22 cellular contexts compared by ENCODE assay signal in genomic region chr1:107530543-107530942, GRCh38.
A peak's percentile ranks its signal among the peaks of the same experiment; 100 is the strongest.
DNase-seq lines count a peak whose midpoint lies in the region; ATAC-seq and TF ChIP-seq lines count a peak whose summit lies in the region.
"Had no signal": no experiment of that assay in that cellular context is flagged by ENCODE, and none has a peak within 500 bp of the region (broad histone marks: within the 10 kb centered on the region; RNA-seq: fewer than 3 reads in every experiment).

No MANE protein-coding gene starts in this region.

- no peaks in the 10 kb centered on the region for H3K27me3 ChIP-seq in esophagus (ENCODE audit: control insufficient read depth in 1 of 2, insufficient read depth in 2 of 2, low read length in 2 of 2)
- H3K27me3 ChIP-seq in transverse colon: no peaks in the 10 kb centered on the region
- H3K27me3 ChIP-seq in gastrocnemius medialis: no peaks in the 10 kb centered on the region
- H3K27me3 ChIP-seq: testis had no signal

- TF ChIP-seq POLR2A in transverse colon (IDR thresholded peaks at IDR 0.05) (no peak), gastrocnemius medialis (IDR thresholded peaks at IDR 0.05) (no peak)

- in situ Hi-C loops in transverse colon (cut with MboI; ENCODE audit: low pct_ligation_motif_present in 1 of 4, low pct_unique_long_range_greater_than_20kb in 1 of 4, low sequenced_read_pairs in 3 of 4): loop anchor here in 2 of 4 donors (10.0 to 25.0 kb wide), 2 partner anchors 207 to 214 kb away; no protein-coding TSS in a partner anchor
- in situ Hi-C loops in gastrocnemius medialis (cut with MboI; ENCODE audit: low sequenced_read_pairs in 4 of 4): loop anchor here in 2 of 4 donors (25.0 kb wide), 1 partner anchor 243 kb away; no protein-coding TSS in a partner anchor

- H3K9me3 ChIP-seq in esophagus (ENCODE audit: control insufficient read depth in 2 of 2, insufficient read depth in 1 of 2, low read depth in 1 of 2, low read length in 1 of 2): no peaks in the 10 kb centered on the region
- no peaks in the 10 kb centered on the region for H3K9me3 ChIP-seq in transverse colon
- no peaks in the 10 kb centered on the region for H3K9me3 ChIP-seq in gastrocnemius medialis
- H3K9me3 ChIP-seq: psoas muscle, testis had no signal

- intact Hi-C loops in transverse colon (cut with DNase I; ENCODE audit: low total_unique reads): no loop called here
- intact Hi-C loops in gastrocnemius medialis (cut with DNase I; ENCODE audit: low total_unique reads): no loop called here

- ATAC-seq in HG02759 (IDR thresholded peaks at IDR 0.05; ENCODE audit: unreplicated experiment): no peak
- ATAC-seq in gastrocnemius medialis: no peak
- ATAC-seq: activated CD8-positive, alpha-beta memory T cell treated with anti-CD3 and anti-CD28 coated beads, Interleukin-2, amount 10 ng/mL, durations not matched to agents 7 days and 5 days; left colon; psoas muscle had no signal

- TF ChIP-seq CTCF in transverse colon (IDR thresholded peaks at IDR 0.05): no peak
- no peak for TF ChIP-seq CTCF in gastrocnemius medialis (IDR thresholded peaks at IDR 0.05 in 4 of 5, conservative IDR thresholded peaks at IDR 0.05 in 1 of 5)

- DNase-seq in NCI-H1092 treated with DMSO at 0.1 percent for 48 hours (lab: John Stamatoyannopoulos, UW) (peak; percentile 20), NCI-H1092 (lab: John Stamatoyannopoulos, UW) (no peak), SHP77 (lab: John Stamatoyannopoulos, UW) (peak; percentile 18 to 51), transverse colon (peak; percentile 12), gastrocnemius medialis (no peak)
- DNase-seq in activated naive CD4-positive, alpha-beta T cell (lab: John Stamatoyannopoulos, UW): no peak
- DNase-seq: activated CD4-positive, alpha-beta T cell treated with anti-CD3 and anti-CD28 coated beads for 1 hour; activated CD8-positive, alpha-beta memory T cell treated with anti-CD3 and anti-CD28 coated beads, Interleukin-2, amount 10 ng/mL, durations not matched to agents 7 days and 5 days; CD4-positive, CD25-positive, alpha-beta regulatory T cell; effector CD8-positive, alpha-beta T cell; left colon; midbrain; MM.1S; NCI-H2081; NCI-H524; nephron progenitor cell; psoas muscle; T-helper 9 cell; testis had no signal

- no peak for TF ChIP-seq EP300 in transverse colon (IDR thresholded peaks at IDR 0.05; ENCODE audit: low read depth)

- 36 to 48% methylated on average over 6 of the region's 6 CpGs for WGBS in esophagus, 2 donors
- 36 to 55% methylated on average over 5 to 6 of the region's 6 CpGs for WGBS in transverse colon (ENCODE audit: low coverage in 1 of 2), 2 donors

- peak overlapping the region; percentile 60 to 67 for H3K27ac ChIP-seq in esophagus (ENCODE audit: low read depth in 2 of 2, low read length in 1 of 2)
- no peak overlapping the region for H3K27ac ChIP-seq in transverse colon
- no peak overlapping the region for H3K27ac ChIP-seq in gastrocnemius medialis
- H3K27ac ChIP-seq: psoas muscle, SK-N-MC, testis had no signal

- H3K4me1 ChIP-seq in esophagus (ENCODE audit: control insufficient read depth in 2 of 2, insufficient read depth in 2 of 2, low read length in 1 of 2) (peaks cover 0 to 18% of the 10 kb centered on the region in 2 donors), transverse colon (peaks cover 7 to 14% (median 10%) of the 10 kb centered on the region in 4 donors), gastrocnemius medialis (no peaks in the 10 kb centered on the region)
- H3K4me1 ChIP-seq: psoas muscle, testis had no signal

- H3K36me3 ChIP-seq in esophagus (ENCODE audit: control insufficient read depth in 2 of 2, insufficient read depth in 2 of 2, low read length in 1 of 2) (no peaks in the 10 kb centered on the region), transverse colon (no peaks in the 10 kb centered on the region), gastrocnemius medialis (no peaks in the 10 kb centered on the region)

- H3K4me3 ChIP-seq in esophagus (ENCODE audit: low read depth in 1 of 2, low read length in 2 of 2) (no peak overlapping the region), transverse colon (no peak overlapping the region), gastrocnemius medialis (no peak overlapping the region)
- H3K4me3 ChIP-seq: psoas muscle, SK-N-MC, testis had no signal

Comparison
In these comparisons a context has a peak if more than half of its experiments do, and no peak if none do; other contexts are left out.
1. DNase-seq: peak in NCI-H1092 treated with DMSO at 0.1 percent for 48 hours (single experiment), SHP77 (2 of 2) and transverse colon (single experiment); none in NCI-H1092 (single experiment), activated naive CD4-positive, alpha-beta T cell (0 of 4) and gastrocnemius medialis (0 of 2).
2. H3K27ac ChIP-seq: peak in esophagus (2 of 2); none in transverse colon (0 of 4) and gastrocnemius medialis (0 of 4).